Comparison of ENCODE assay signal across 8 cellular contexts in genomic region chr11:124673333-124674167, GRCh38. TPM values are rescaled to one million over a fixed set of nuclear protein-coding genes. Genes with fewer than 3 reads are reported as not detected.
A peak's percentile ranks its signal among the peaks of the same experiment; 100 is the strongest.
DNase-seq lines count a peak whose midpoint lies in the region; ATAC-seq and TF ChIP-seq lines count a peak whose summit lies in the region.

Gene SIAE, minus strand, starts transcription at chr11:124673739. Its CDS starts 31 bp downstream, at chr11:124673708.
Gene SPA17, plus strand, starts transcription at chr11:124673904. Its CDS starts 1,361 bp downstream, at chr11:124675265.

- H3K4me3 ChIP-seq in CD8-positive, alpha-beta memory T cell (ENCODE audit: low read length), result peak within 1 kb of the TSS; percentile 74
- H3K4me3 ChIP-seq in HL-60 (replicated peaks; ENCODE audit: insufficient read depth, low read length) (peak within 1 kb of the TSS; percentile 76), endocrine pancreas (ENCODE audit: control insufficient read depth, insufficient read depth, low read length) (peak within 1 kb of the TSS; percentile 58)

- peaks cover 36% of the 10 kb centered on the region for H3K4me1 ChIP-seq in CD8-positive, alpha-beta memory T cell (ENCODE audit: insufficient read depth, low read length)
- no peaks in the 10 kb centered on the region for H3K4me1 ChIP-seq in endocrine pancreas (ENCODE audit: control insufficient read depth, insufficient read depth, low read length)

- peak; percentile 75 to 90 (median 86) for DNase-seq in CD8-positive, alpha-beta memory T cell
- DNase-seq in HL-60 (ENCODE audit: low read depth in 1 of 2, low spot score in 1 of 2), result peak; percentile 85 to 90
- DNase-seq in NOMO-1 treated with dmso at 0.1 percent for 144 hours (lab: John Stamatoyannopoulos, UW; ENCODE audit: unreplicated experiment), result peak; percentile 93
- DNase-seq in activated CD8-positive, alpha-beta memory T cell treated with anti-CD3 and anti-CD28 coated beads, Interleukin-2, amount 50 U/mL, for 1 hour (ENCODE audit: extremely low read depth), result peak; percentile 68
- DNase-seq in memory B cell (ENCODE audit: low spot score in 2 of 2), result peak; percentile 74 to 90
- peak; percentile 71 for DNase-seq in stimulated activated CD8-positive, alpha-beta memory T cell treated with anti-CD3 and anti-CD28 coated beads, Interleukin-12 subunit alpha, Interleukin-12 subunit beta, amount 100 ng/mL, for 1 hour (ENCODE audit: low read depth)

- peaks cover 0 to 4% (median 0%) of the 10 kb centered on the region in 3 donors for H3K36me3 Mint-ChIP-seq in CD8-positive, alpha-beta memory T cell
- H3K36me3 Mint-ChIP-seq in memory B cell, result no peaks in the 10 kb centered on the region

- peak within 1 kb of the TSS; percentile 71 for H3K27ac ChIP-seq in CD8-positive, alpha-beta memory T cell (ENCODE audit: low read depth, low read length)
- peak within 1 kb of the TSS; percentile 69 for H3K27ac ChIP-seq in HL-60 (replicated peaks)

- H3K27me3 ChIP-seq in CD8-positive, alpha-beta memory T cell (ENCODE audit: insufficient read depth, low read length, poor library complexity, severe bottlenecking), result no peaks in the 10 kb centered on the region
- H3K27me3 ChIP-seq in HL-60 (ENCODE audit: insufficient read depth, poor library complexity, severe bottlenecking) (no peaks in the 10 kb centered on the region), endocrine pancreas (ENCODE audit: control insufficient read depth, insufficient read depth, low read length) (no peaks in the 10 kb centered on the region)

- H3K4me3 Mint-ChIP-seq in CD8-positive, alpha-beta memory T cell, result peak within 1 kb of the TSS; percentile 89 to 95 (median 91)
- H3K4me3 Mint-ChIP-seq in memory B cell, result peak within 1 kb of the TSS; percentile 91

- H3K9ac ChIP-seq in endocrine pancreas (ENCODE audit: control insufficient read depth, insufficient read depth, low read length), result peak within 1 kb of the TSS; percentile 65

- no peaks in the 10 kb centered on the region for H3K9me3 ChIP-seq in CD8-positive, alpha-beta memory T cell (ENCODE audit: low read length)
- H3K9me3 ChIP-seq in endocrine pancreas (ENCODE audit: control insufficient read depth, low read length), result no peaks in the 10 kb centered on the region

- POLR2A ChIA-PET in CD8-positive, alpha-beta memory T cell (lab: Charles Lee), result interaction anchor here (0.5 to 1.8 kb wide), 6 partner anchors 18 to 163 kb away, joined by 3 to 23 read pairs (median 4); partner anchors contain the start of gene ESAM

- H3K9me3 Mint-ChIP-seq in CD8-positive, alpha-beta memory T cell, result no peaks in the 10 kb centered on the region
- H3K9me3 Mint-ChIP-seq in memory B cell, result no peaks in the 10 kb centered on the region

- no peaks in the 10 kb centered on the region for H3K36me3 ChIP-seq in CD8-positive, alpha-beta memory T cell (ENCODE audit: insufficient read depth, low read length)
- H3K36me3 ChIP-seq in endocrine pancreas (ENCODE audit: control insufficient read depth, insufficient read depth, low read length), result no peaks in the 10 kb centered on the region

- no peak for TF ChIP-seq CTCF in HL-60 (IDR thresholded peaks at IDR 0.05; ENCODE audit: insufficient read depth, low read length)

- CTCF ChIA-PET in CD8-positive, alpha-beta memory T cell (lab: Charles Lee), result interaction anchor here (0.6 to 6.0 kb wide), 9 partner anchors 11 to 163 kb away, joined by 3 to 105 read pairs (median 4); partner anchors contain the start of gene ESAM

- H3K27me3 Mint-ChIP-seq in CD8-positive, alpha-beta memory T cell, result peaks cover 9 to 17% of the 10 kb centered on the region in 2 donors
- H3K27me3 Mint-ChIP-seq in memory B cell, result no peaks in the 10 kb centered on the region

- H3K27ac Mint-ChIP-seq in CD8-positive, alpha-beta memory T cell, result peak within 1 kb of the TSS in 7 of 8 donors; percentile 97 to 99 (median 98)
- peak within 1 kb of the TSS; percentile 98 for H3K27ac Mint-ChIP-seq in memory B cell

- peaks cover 25 to 36% (median 33%) of the 10 kb centered on the region in 3 donors for H3K4me1 Mint-ChIP-seq in CD8-positive, alpha-beta memory T cell
- peaks cover 12% of the 10 kb centered on the region for H3K4me1 Mint-ChIP-seq in memory B cell

- ATAC-seq in GM19455 (IDR thresholded peaks at IDR 0.05; ENCODE audit: unreplicated experiment) (peak; percentile 90), memory B cell (ENCODE audit: low read depth) (peak; percentile 85)

RNA-seq across cellular contexts. Expression of gene SIAE, which starts in this region (rescaled TPM):
- total RNA-seq in CD8-positive, alpha-beta memory T cell, result 1 to 10 TPM; 4.0 to 5.2 TPM
- polyA plus RNA-seq in CD8-positive, alpha-beta memory T cell, result 0.85 TPM

RNA-seq across cellular contexts. Expression of gene SPA17, which starts in this region (rescaled TPM):
- 1 to 10 TPM; 2.2 to 3.9 TPM for total RNA-seq in CD8-positive, alpha-beta memory T cell
- 1.4 TPM for polyA plus RNA-seq in CD8-positive, alpha-beta memory T cell

Comparison
In these comparisons a context has a peak if more than half of its experiments do, and no peak if none do; other contexts are left out.
1. Peak in every context shown above with its lines: DNase-seq, ATAC-seq, H3K4me3 ChIP-seq and H3K27ac ChIP-seq.